In the genomic region with DNA sequence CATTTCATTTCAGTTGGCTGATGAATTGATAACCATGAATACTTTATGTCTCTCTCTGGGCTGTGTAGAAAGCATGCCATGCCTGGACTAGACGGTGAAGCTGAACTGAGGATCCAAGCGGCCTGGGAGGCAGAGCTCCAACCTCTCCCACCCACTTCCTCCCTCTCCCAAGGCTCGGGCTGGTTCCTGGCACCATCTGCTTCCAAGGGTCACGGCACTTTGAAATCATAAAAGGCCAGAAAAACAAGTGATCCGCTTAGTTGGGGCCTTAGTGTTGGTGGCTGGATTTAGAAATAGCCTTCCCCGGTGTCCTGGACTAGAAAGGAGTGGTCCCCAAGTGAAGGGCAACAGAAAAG, we compare ENCODE assay signal across 1 cellular context.
TF ChIP-seq lines count a peak whose summit lies in the region.

No MANE protein-coding gene starts in this region.

TF ChIP-seq in liver, 16 proteins besides CTCF, POLR2A, EP300 and RAD21 (continued from another document):
- TF ChIP-seq, protein P1, sequence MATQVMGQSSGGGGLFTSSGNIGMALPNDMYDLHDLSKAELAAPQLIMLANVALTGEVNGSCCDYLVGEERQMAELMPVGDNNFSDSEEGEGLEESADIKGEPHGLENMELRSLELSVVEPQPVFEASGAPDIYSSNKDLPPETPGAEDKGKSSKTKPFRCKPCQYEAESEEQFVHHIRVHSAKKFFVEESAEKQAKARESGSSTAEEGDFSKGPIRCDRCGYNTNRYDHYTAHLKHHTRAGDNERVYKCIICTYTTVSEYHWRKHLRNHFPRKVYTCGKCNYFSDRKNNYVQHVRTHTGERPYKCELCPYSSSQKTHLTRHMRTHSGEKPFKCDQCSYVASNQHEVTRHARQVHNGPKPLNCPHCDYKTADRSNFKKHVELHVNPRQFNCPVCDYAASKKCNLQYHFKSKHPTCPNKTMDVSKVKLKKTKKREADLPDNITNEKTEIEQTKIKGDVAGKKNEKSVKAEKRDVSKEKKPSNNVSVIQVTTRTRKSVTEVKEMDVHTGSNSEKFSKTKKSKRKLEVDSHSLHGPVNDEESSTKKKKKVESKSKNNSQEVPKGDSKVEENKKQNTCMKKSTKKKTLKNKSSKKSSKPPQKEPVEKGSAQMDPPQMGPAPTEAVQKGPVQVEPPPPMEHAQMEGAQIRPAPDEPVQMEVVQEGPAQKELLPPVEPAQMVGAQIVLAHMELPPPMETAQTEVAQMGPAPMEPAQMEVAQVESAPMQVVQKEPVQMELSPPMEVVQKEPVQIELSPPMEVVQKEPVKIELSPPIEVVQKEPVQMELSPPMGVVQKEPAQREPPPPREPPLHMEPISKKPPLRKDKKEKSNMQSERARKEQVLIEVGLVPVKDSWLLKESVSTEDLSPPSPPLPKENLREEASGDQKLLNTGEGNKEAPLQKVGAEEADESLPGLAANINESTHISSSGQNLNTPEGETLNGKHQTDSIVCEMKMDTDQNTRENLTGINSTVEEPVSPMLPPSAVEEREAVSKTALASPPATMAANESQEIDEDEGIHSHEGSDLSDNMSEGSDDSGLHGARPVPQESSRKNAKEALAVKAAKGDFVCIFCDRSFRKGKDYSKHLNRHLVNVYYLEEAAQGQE (IDR thresholded peaks at IDR 0.05), result no peak
- TF ChIP-seq, protein P2, sequence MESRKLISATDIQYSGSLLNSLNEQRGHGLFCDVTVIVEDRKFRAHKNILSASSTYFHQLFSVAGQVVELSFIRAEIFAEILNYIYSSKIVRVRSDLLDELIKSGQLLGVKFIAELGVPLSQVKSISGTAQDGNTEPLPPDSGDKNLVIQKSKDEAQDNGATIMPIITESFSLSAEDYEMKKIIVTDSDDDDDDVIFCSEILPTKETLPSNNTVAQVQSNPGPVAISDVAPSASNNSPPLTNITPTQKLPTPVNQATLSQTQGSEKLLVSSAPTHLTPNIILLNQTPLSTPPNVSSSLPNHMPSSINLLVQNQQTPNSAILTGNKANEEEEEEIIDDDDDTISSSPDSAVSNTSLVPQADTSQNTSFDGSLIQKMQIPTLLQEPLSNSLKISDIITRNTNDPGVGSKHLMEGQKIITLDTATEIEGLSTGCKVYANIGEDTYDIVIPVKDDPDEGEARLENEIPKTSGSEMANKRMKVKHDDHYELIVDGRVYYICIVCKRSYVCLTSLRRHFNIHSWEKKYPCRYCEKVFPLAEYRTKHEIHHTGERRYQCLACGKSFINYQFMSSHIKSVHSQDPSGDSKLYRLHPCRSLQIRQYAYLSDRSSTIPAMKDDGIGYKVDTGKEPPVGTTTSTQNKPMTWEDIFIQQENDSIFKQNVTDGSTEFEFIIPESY (IDR thresholded peaks at IDR 0.05), result no peak
- TF ChIP-seq FOXA2 (IDR thresholded peaks at IDR 0.05), result no peak
- no peak for TF ChIP-seq SP1 (IDR thresholded peaks at IDR 0.05)
TF ChIP-seq in liver: peak in this region for 1.
